11 cellular contexts compared by ENCODE assay signal in the genomic region with DNA sequence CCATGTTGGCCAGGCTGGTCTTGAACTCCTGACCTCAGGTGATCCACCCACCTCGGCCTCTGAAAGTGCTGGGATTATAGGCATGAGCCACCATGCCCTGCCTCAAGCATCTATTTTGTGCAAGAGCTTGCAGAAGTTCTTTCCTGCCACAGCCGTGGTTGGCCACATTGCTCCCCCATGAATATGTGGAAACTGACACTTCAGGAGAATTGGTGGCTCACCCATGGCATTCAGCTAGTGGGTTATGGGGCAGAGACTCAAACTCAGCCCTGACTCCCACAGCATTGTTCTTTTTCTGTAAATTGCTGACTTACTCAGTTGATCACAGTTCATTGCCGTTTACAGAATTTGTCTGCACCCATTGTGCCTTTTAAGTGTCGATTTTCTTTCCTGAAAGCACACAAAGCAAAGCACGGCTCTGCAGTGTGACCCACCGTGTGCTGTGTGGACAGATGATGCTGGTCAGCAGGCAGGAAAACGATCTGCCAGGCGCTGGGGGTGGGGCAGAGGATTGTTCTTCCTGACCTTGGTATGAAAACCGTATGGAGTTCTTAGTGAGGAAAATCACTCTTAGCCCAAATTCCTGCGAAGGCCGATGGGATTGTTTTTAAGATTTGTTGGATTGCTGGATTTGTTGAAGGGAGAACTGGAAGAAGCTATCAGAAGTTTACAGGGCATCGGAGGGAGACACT.
DNase-seq lines count a peak whose midpoint lies in the region; ATAC-seq, FAIRE-seq and TF ChIP-seq lines count a peak whose summit lies in the region.
"Had no signal": no experiment of that assay in that cellular context is flagged by ENCODE, and none has a peak within 500 bp of the region (broad histone marks: within the 10 kb centered on the region; RNA-seq: fewer than 3 reads in every experiment).

No MANE protein-coding gene starts in this region.

- H3K4me1 Mint-ChIP-seq in activated CD4-positive, alpha-beta T cell treated with anti-CD3 and anti-CD28 coated beads for 36 hours: peaks cover 67% of the 10 kb centered on the region

- H3K4ac ChIP-seq in IMR-90 (ENCODE audit: low read depth, low read length): no peak overlapping the region
- H3K4ac ChIP-seq in H1 (replicated peaks; ENCODE audit: insufficient read length, low read depth, low read length): no peak overlapping the region

- H3K9ac ChIP-seq in IMR-90 (ENCODE audit: low read depth, low read length) (no peak overlapping the region), H1 (replicated peaks in 1 of 4; ENCODE audit: extremely low read depth in 1 of 4, low read depth in 3 of 4, low read length in 3 of 4) (peak overlapping the region in 1 of 4 experiments; percentile 8; a peak in 1 of 7 replicates)

- H3K79me1 ChIP-seq in IMR-90 (ENCODE audit: low read depth in 1 of 2, low read length in 2 of 2): peaks cover 41 to 73% of the 10 kb centered on the region in 2 experiments
- H3K79me1 ChIP-seq in H1 (ENCODE audit: low read depth, low read length): peaks cover 8% of the 10 kb centered on the region

- TF ChIP-seq POLR2A in IMR-90 (IDR thresholded peaks at IDR 0.05; ENCODE audit: low read depth, low read length) (no peak), H1 (IDR thresholded peaks at IDR 0.05; ENCODE audit: control extremely low read depth in 1 of 2, low read depth in 2 of 2, low read length in 2 of 2) (no peak)

- 60% methylated on average over 6 of the region's 12 CpGs; no CpG with 5 or more reads in 1 of the 2 experiments for WGBS in IMR-90 (ENCODE audit: extremely low coverage in 2 of 2, insufficient read length in 1 of 2), 2 experiments
- WGBS in H1 (ENCODE audit: extremely low coverage in 1 of 2, insufficient coverage in 1 of 2, insufficient read length in 1 of 2, insufficient replicate concordance in 2 of 2, low coverage in 1 of 2, low lambda C conversion rate in 2 of 2, missing lambda C conversion rate in 1 of 2), 2 experiments: 76% methylated on average over 12 of the region's 12 CpGs; no CpG with 5 or more reads in 1 of the 2 experiments

- H3K27ac ChIP-seq in IMR-90 (ENCODE audit: insufficient read depth, low read length) (no peak overlapping the region), H1 (ENCODE audit: low read depth, low read length) (no peak overlapping the region), osteoblast (ENCODE audit: low read depth, low read length) (no peak overlapping the region)

- CTCF ChIA-PET in activated CD4-positive, alpha-beta T cell treated with anti-CD3 and anti-CD28 coated beads for 36 hours (lab: Charles Lee): interaction anchor here (1.7 to 4.3 kb wide), 2 partner anchors 12 to 13 kb away, joined by 5 to 16 read pairs; no protein-coding TSS in a partner anchor
- CTCF ChIA-PET in IMR-90 (lab: Yijun Ruan, JAX) (interaction anchor here (1.2 to 1.8 kb wide), 2 partner anchors 13 to 162 kb away, joined by 4 to 5 read pairs; no protein-coding TSS in a partner anchor), H1 (lab: Charles Lee; ENCODE audit: partially characterized antibody) (interaction anchor here (1.1 to 5.3 kb wide), 3 partner anchors 13 to 161 kb away, joined by 3 to 34 read pairs (median 3); no protein-coding TSS in a partner anchor)

- H4K5ac ChIP-seq in IMR-90 (ENCODE audit: low read depth, low read length) (no peak overlapping the region), H1 (ENCODE audit: insufficient read length, low read depth, low read length) (no peak overlapping the region)

- H3K36me3 ChIP-seq in IMR-90 (ENCODE audit: control insufficient read depth, insufficient read depth, low read length) (no peaks in the 10 kb centered on the region), H1 (ENCODE audit: control insufficient read depth in 2 of 4, insufficient read depth in 4 of 4, low read length in 3 of 4) (no peaks in the 10 kb centered on the region), osteoblast (ENCODE audit: insufficient read depth, low read length) (peaks cover 2% of the 10 kb centered on the region)

- H2AK9ac ChIP-seq in IMR-90 (replicated peaks; ENCODE audit: low read depth, low read length, poor library complexity): no peak overlapping the region

- H2AK5ac ChIP-seq in IMR-90 (ENCODE audit: low read depth, low read length) (peak overlapping the region; percentile 58; the same call in 1 of the 2 replicates), H1 (ENCODE audit: low read depth, low read length) (peak overlapping the region; percentile 10; the same call in 1 of the 2 replicates)

- in situ Hi-C loops in IMR-90 (cut with MboI; ENCODE audit: low sequenced_read_pairs): no loop called here

- ATAC-seq in activated CD4-positive, alpha-beta T cell treated with anti-CD3 and anti-CD28 coated beads for 36 hours: no peak
- no peak for ATAC-seq in IMR-90 (ENCODE audit: low read depth)

- no peaks in the 10 kb centered on the region for H3K23me2 ChIP-seq in H1 (ENCODE audit: low read depth, low read length)

- peaks cover 0 to 9% of the 10 kb centered on the region in 2 experiments; a peak in 2 of 4 replicates for H3K79me2 ChIP-seq in H1 (ENCODE audit: control insufficient read depth in 1 of 2, insufficient read depth in 2 of 2, low read length in 2 of 2)
- peaks cover 76% of the 10 kb centered on the region for H3K79me2 ChIP-seq in osteoblast (ENCODE audit: insufficient read depth, low read length)

- no peak for TF ChIP-seq RAD21 in IMR-90 (IDR thresholded peaks at IDR 0.05; ENCODE audit: low read length)
- TF ChIP-seq RAD21 in H1 (IDR thresholded peaks at IDR 0.05 in 1 of 2, conservative IDR thresholded peaks at IDR 0.05 in 1 of 2; ENCODE audit: low read depth in 2 of 2, low read length in 2 of 2): no peak

- no peaks in the 10 kb centered on the region for H3K9me3 Mint-ChIP-seq in activated CD4-positive, alpha-beta T cell treated with anti-CD3 and anti-CD28 coated beads for 36 hours (ENCODE audit: low read depth)

- H3K23ac ChIP-seq in IMR-90 (ENCODE audit: low read depth, low read length) (no peak overlapping the region), H1 (ENCODE audit: insufficient read length) (no peak overlapping the region)

- H2AFZ ChIP-seq in IMR-90 (replicated peaks; ENCODE audit: low read length, poor library complexity) (no peak overlapping the region), H1 (ENCODE audit: low read length) (no peak overlapping the region), osteoblast (ENCODE audit: low read length) (no peak overlapping the region)

- H2BK20ac ChIP-seq in IMR-90 (ENCODE audit: low read depth, low read length): no peak overlapping the region
- peak overlapping the region; percentile 4; the same call in 1 of the 2 replicates for H2BK20ac ChIP-seq in H1 (ENCODE audit: low read length)

- POLR2A ChIA-PET in activated CD4-positive, alpha-beta T cell treated with anti-CD3 and anti-CD28 coated beads for 36 hours (lab: Charles Lee): no interaction called here
- POLR2A ChIA-PET in IMR-90 (lab: Charles Lee; ENCODE audit: unreplicated experiment) (no interaction called here), H1 (lab: Charles Lee; ENCODE audit: partially characterized antibody) (interaction anchor here (1.7 kb wide), 1 partner anchor 116 kb away, joined by 5 read pairs; the partner anchor contains the start of gene PTPRJ)

- H3K18ac ChIP-seq in IMR-90 (ENCODE audit: low read depth, low read length) (no peak overlapping the region), H1 (ENCODE audit: extremely low read depth, low read length) (no peak overlapping the region)

- no TSS peak for BruUV-seq in IMR-90 (replicated peaks; lab: Mats Ljungman, UMichigan)

- dilution Hi-C loops in IMR-90 (cut with HindIII; ENCODE audit: low sequenced_read_pairs, unreplicated experiment): no loop called here

- H3K14ac ChIP-seq in IMR-90 (replicated peaks; ENCODE audit: low read depth, low read length) (no peak overlapping the region; the same call in 1 of the 2 replicates), H1 (ENCODE audit: insufficient read length) (no peak overlapping the region)

- H4K91ac ChIP-seq in IMR-90 (ENCODE audit: insufficient read depth, low read depth, low read length) (no peak overlapping the region), H1 (replicated peaks; ENCODE audit: insufficient read length, low read length) (no peak overlapping the region)

- H2BK15ac ChIP-seq in IMR-90 (ENCODE audit: low read depth, low read length) (no peak overlapping the region), H1 (ENCODE audit: low read length) (0 out of 2 replicates have a peak overlapping the region, but pooled peaks have one; percentile 37)

- H3K27me3 ChIP-seq in IMR-90 (ENCODE audit: control insufficient read depth, insufficient read depth, low read length): no peaks in the 10 kb centered on the region
- no peaks in the 10 kb centered on the region for H3K27me3 ChIP-seq in H1 (replicated peaks in 1 of 4; ENCODE audit: control insufficient read depth in 3 of 4, extremely low read depth in 1 of 4, insufficient read depth in 3 of 4, low read length in 3 of 4)
- no peaks in the 10 kb centered on the region for H3K27me3 ChIP-seq in osteoblast (ENCODE audit: insufficient read depth, low read length)

- no peak overlapping the region for H2BK120ac ChIP-seq in IMR-90 (ENCODE audit: low read depth, low read length)
- no peak overlapping the region for H2BK120ac ChIP-seq in H1 (replicated peaks; ENCODE audit: low read depth, low read length)

- H3K9me3 ChIP-seq in IMR-90 (ENCODE audit: control insufficient read depth, insufficient read depth, low read length) (no peaks in the 10 kb centered on the region), H1 (ENCODE audit: insufficient read depth in 2 of 2, low read depth in 1 of 2, low read length in 1 of 2) (no peaks in the 10 kb centered on the region), osteoblast (ENCODE audit: low read depth, low read length) (no peaks in the 10 kb centered on the region)
- H3K9me3 ChIP-seq: Caco-2 had no signal

- intact Hi-C loops in activated CD4-positive, alpha-beta T cell treated with anti-CD3 and anti-CD28 coated beads for 36 hours (cut with DNase I, micrococcal nuclease): loop anchor here in 1 of 2 experiments (2.0 kb wide), 1 partner anchor 39 kb away; no protein-coding TSS in a partner anchor
- intact Hi-C loops in IMR-90 (cut with micrococcal nuclease): no loop called here

- H3K56ac ChIP-seq in IMR-90 (ENCODE audit: extremely low read depth, insufficient read depth, low read length): no peak overlapping the region
- no peak overlapping the region for H3K56ac ChIP-seq in H1 (replicated peaks; ENCODE audit: insufficient read length, low read depth, low read length)

- no peak for TF ChIP-seq CTCF in IMR-90 (conservative IDR thresholded peaks at IDR 0.05; ENCODE audit: low read depth, low read length)
- no peak for TF ChIP-seq CTCF in H1 (IDR thresholded peaks at IDR 0.05; ENCODE audit: control extremely low read depth in 1 of 3, insufficient read depth in 1 of 3, low read depth in 1 of 3, low read length in 3 of 3)
- no peak for TF ChIP-seq CTCF in osteoblast (IDR thresholded peaks at IDR 0.05; ENCODE audit: extremely low read depth, low read depth, low read length)

- peak overlapping the region; percentile 79 for H3K27ac Mint-ChIP-seq in activated CD4-positive, alpha-beta T cell treated with anti-CD3 and anti-CD28 coated beads for 36 hours

- H3K9me1 ChIP-seq in IMR-90 (ENCODE audit: insufficient read depth, low read length): peaks cover 18% of the 10 kb centered on the region

- peaks cover 3% of the 10 kb centered on the region for H3K36me3 Mint-ChIP-seq in activated CD4-positive, alpha-beta T cell treated with anti-CD3 and anti-CD28 coated beads for 36 hours (ENCODE audit: low read depth)

- H4K8ac ChIP-seq in IMR-90 (ENCODE audit: low read depth in 2 of 2, low read length in 2 of 2) (no peak overlapping the region), H1 (ENCODE audit: extremely low read depth, insufficient read depth, low read length) (no peak overlapping the region)

- no peak overlapping the region for H2BK5ac ChIP-seq in IMR-90 (ENCODE audit: low read depth, low read length, poor library complexity, severe bottlenecking)
- peak overlapping the region; percentile 63; the same call in 1 of the 2 replicates for H2BK5ac ChIP-seq in H1 (ENCODE audit: low read depth, low read length)

- no peak overlapping the region for H3K4me3 ChIP-seq in IMR-90 (ENCODE audit: insufficient read depth, low read depth, low read length)
- H3K4me3 ChIP-seq in H1 (ENCODE audit: extremely low read depth in 1 of 4, insufficient read depth in 2 of 4, low read depth in 3 of 4, low read length in 4 of 4): no peak overlapping the region
- H3K4me3 ChIP-seq in osteoblast (ENCODE audit: insufficient read depth, low read length): no peak overlapping the region

- FAIRE-seq in H1 (lab: Jason Lieb, UNC): no peak

- H3K4me3 Mint-ChIP-seq in activated CD4-positive, alpha-beta T cell treated with anti-CD3 and anti-CD28 coated beads for 36 hours: no peak overlapping the region

- H3K4me2 ChIP-seq in IMR-90 (ENCODE audit: low read depth, low read length): no peak overlapping the region
- peak overlapping the region; percentile 5 to 48; a peak in 1 of 4 replicates for H3K4me2 ChIP-seq in H1 (ENCODE audit: insufficient read depth in 1 of 2, low read depth in 2 of 2, low read length in 2 of 2)
- peak overlapping the region; percentile 50 for H3K4me2 ChIP-seq in osteoblast (ENCODE audit: insufficient read depth, low read length)

- H4K20me1 ChIP-seq in IMR-90 (ENCODE audit: insufficient read depth, low read length): peaks cover 40% of the 10 kb centered on the region
- H4K20me1 ChIP-seq in H1 (replicated peaks in 1 of 2; ENCODE audit: control insufficient read depth in 1 of 2, insufficient read depth in 2 of 2, low read length in 2 of 2): no peaks in the 10 kb centered on the region
- peaks cover 33% of the 10 kb centered on the region for H4K20me1 ChIP-seq in osteoblast (ENCODE audit: insufficient read depth, low read length)

- no peak for DNase-seq in activated CD4-positive, alpha-beta T cell treated with anti-CD3 and anti-CD28 coated beads for 36 hours
- DNase-seq in activated CD4-positive, alpha-beta T cell treated with anti-CD3 and anti-CD28 coated beads, Interleukin-2, amount 50 U/mL, for 1 hour: no peak
- DNase-seq in IMR-90 (no peak), H1 (ENCODE audit: low read depth in 1 of 2, low spot score in 2 of 2) (peak in 1 of 2 experiments; percentile 41), osteoblast (ENCODE audit: insufficient read length, low spot score, missing footprints) (no peak), HuH-7 (ENCODE audit: low spot score) (no peak), C1 segment of cervical spinal cord (lab: John Stamatoyannopoulos, UW) (no peak), NCI-H446 (lab: John Stamatoyannopoulos, UW) (no peak)
- DNase-seq: Caco-2; effector CD4-positive, alpha-beta T cell; SHP77 treated with DMSO at 0.1 percent for 48 hours had no signal

- peaks cover 4% of the 10 kb centered on the region; the same call in 1 of the 2 replicates for H3K4me1 ChIP-seq in IMR-90 (ENCODE audit: control insufficient read depth, insufficient read depth, low read length)
- peaks cover 0 to 17% (median 13%) of the 10 kb centered on the region in 4 experiments; a peak in 6 of 7 replicates for H3K4me1 ChIP-seq in H1 (replicated peaks in 1 of 4; ENCODE audit: control insufficient read depth in 3 of 4, insufficient read depth in 4 of 4, low read length in 3 of 4)
- H3K4me1 ChIP-seq in osteoblast (ENCODE audit: insufficient read depth, low read length): peaks cover 10% of the 10 kb centered on the region

- no peaks in the 10 kb centered on the region for H3K27me3 Mint-ChIP-seq in activated CD4-positive, alpha-beta T cell treated with anti-CD3 and anti-CD28 coated beads for 36 hours

- no peak for TF ChIP-seq EP300 in H1 (IDR thresholded peaks at IDR 0.05; ENCODE audit: borderline replicate concordance in 1 of 2, low read depth in 2 of 2, low read length in 2 of 2)

- H2BK12ac ChIP-seq in H1 (ENCODE audit: low read depth, low read length): peak overlapping the region; percentile 68
